ENCODE assay signal across 1 cellular context in the genomic region with DNA sequence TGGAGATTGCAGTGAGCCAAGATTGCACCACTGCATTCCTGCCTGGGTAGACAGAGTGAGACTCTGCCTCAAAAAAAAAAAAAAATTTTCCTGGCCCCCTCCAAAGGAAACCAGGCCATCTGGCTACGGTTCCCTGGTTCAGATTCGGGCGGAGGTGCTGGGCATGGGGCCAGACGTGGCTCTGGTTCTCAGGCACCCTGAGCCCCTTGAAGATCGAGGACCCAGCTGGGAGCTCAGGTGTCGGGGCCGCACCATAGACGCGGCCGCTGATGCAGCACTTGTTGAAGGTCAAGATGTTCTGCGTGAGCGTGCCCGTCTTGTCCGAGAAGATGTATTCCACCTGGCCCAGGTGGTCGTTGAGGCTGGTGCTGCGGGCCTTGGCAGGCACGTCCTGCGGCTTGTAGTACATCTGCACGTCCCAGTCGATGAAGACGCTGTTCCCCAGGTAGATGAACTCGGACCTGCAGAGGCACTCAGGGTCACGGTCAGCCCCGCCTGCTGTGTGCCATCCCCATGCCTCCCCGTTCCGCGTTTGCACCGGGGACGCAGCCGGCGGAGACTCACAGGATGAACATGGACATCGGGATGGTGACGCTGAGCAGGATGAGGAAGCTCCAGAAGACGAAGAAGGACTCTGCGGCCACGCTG.
TF ChIP-seq lines count a peak whose summit lies in the region.

No MANE protein-coding gene starts in this region.

TF ChIP-seq in WTC11, 78 proteins besides CTCF, POLR2A, EP300 and RAD21 (continued from another document):
- TF ChIP-seq, protein P1, sequence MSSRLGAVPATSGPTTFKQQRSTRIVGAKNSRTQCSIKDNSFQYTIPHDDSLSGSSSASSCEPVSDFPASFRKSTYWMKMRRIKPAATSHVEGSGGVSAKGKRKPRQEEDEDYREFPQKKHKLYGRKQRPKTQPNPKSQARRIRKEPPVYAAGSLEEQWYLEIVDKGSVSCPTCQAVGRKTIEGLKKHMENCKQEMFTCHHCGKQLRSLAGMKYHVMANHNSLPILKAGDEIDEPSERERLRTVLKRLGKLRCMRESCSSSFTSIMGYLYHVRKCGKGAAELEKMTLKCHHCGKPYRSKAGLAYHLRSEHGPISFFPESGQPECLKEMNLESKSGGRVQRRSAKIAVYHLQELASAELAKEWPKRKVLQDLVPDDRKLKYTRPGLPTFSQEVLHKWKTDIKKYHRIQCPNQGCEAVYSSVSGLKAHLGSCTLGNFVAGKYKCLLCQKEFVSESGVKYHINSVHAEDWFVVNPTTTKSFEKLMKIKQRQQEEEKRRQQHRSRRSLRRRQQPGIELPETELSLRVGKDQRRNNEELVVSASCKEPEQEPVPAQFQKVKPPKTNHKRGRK (CRISPR knock-in tag; IDR thresholded peaks at IDR 0.05; ENCODE audit: borderline replicate concordance) = no peak
- TF ChIP-seq GRHL2 (CRISPR knock-in tag; IDR thresholded peaks at IDR 0.05; ENCODE audit: insufficient replicate concordance, severe bottlenecking) (no peak), SMAD3 (CRISPR knock-in tag; IDR thresholded peaks at IDR 0.05; ENCODE audit: borderline replicate concordance) (no peak), ZNF317 (CRISPR knock-in tag; IDR thresholded peaks at IDR 0.05; ENCODE audit: borderline replicate concordance, low read depth) (no peak), ZNF263 (CRISPR knock-in tag; IDR thresholded peaks at IDR 0.05; ENCODE audit: low read depth) (no peak), CREB1 (CRISPR knock-in tag; IDR thresholded peaks at IDR 0.05) (no peak), PRRX2 (CRISPR knock-in tag; IDR thresholded peaks at IDR 0.05) (no peak), ZNF138 (CRISPR knock-in tag; conservative IDR thresholded peaks at IDR 0.05) (no peak)
- TF ChIP-seq, protein P2, sequence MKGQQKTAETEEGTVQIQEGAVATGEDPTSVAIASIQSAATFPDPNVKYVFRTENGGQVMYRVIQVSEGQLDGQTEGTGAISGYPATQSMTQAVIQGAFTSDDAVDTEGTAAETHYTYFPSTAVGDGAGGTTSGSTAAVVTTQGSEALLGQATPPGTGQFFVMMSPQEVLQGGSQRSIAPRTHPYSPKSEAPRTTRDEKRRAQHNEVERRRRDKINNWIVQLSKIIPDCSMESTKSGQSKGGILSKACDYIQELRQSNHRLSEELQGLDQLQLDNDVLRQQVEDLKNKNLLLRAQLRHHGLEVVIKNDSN (CRISPR knock-in tag; IDR thresholded peaks at IDR 0.05) = no peak
- TF ChIP-seq, protein P3, sequence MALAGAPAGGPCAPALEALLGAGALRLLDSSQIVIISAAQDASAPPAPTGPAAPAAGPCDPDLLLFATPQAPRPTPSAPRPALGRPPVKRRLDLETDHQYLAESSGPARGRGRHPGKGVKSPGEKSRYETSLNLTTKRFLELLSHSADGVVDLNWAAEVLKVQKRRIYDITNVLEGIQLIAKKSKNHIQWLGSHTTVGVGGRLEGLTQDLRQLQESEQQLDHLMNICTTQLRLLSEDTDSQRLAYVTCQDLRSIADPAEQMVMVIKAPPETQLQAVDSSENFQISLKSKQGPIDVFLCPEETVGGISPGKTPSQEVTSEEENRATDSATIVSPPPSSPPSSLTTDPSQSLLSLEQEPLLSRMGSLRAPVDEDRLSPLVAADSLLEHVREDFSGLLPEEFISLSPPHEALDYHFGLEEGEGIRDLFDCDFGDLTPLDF (CRISPR knock-in tag; IDR thresholded peaks at IDR 0.05) = no peak
- TF ChIP-seq, protein P4, sequence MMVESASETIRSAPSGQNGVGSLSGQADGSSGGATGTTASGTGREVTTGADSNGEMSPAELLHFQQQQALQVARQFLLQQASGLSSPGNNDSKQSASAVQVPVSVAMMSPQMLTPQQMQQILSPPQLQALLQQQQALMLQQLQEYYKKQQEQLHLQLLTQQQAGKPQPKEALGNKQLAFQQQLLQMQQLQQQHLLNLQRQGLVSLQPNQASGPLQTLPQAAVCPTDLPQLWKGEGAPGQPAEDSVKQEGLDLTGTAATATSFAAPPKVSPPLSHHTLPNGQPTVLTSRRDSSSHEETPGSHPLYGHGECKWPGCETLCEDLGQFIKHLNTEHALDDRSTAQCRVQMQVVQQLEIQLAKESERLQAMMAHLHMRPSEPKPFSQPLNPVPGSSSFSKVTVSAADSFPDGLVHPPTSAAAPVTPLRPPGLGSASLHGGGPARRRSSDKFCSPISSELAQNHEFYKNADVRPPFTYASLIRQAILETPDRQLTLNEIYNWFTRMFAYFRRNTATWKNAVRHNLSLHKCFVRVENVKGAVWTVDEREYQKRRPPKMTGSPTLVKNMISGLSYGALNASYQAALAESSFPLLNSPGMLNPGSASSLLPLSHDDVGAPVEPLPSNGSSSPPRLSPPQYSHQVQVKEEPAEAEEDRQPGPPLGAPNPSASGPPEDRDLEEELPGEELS (CRISPR knock-in tag; IDR thresholded peaks at IDR 0.05) = no peak
TF ChIP-seq in WTC11: peak in this region for 0.
